ENCODE assay signal across 8 cellular contexts in the genomic region with DNA sequence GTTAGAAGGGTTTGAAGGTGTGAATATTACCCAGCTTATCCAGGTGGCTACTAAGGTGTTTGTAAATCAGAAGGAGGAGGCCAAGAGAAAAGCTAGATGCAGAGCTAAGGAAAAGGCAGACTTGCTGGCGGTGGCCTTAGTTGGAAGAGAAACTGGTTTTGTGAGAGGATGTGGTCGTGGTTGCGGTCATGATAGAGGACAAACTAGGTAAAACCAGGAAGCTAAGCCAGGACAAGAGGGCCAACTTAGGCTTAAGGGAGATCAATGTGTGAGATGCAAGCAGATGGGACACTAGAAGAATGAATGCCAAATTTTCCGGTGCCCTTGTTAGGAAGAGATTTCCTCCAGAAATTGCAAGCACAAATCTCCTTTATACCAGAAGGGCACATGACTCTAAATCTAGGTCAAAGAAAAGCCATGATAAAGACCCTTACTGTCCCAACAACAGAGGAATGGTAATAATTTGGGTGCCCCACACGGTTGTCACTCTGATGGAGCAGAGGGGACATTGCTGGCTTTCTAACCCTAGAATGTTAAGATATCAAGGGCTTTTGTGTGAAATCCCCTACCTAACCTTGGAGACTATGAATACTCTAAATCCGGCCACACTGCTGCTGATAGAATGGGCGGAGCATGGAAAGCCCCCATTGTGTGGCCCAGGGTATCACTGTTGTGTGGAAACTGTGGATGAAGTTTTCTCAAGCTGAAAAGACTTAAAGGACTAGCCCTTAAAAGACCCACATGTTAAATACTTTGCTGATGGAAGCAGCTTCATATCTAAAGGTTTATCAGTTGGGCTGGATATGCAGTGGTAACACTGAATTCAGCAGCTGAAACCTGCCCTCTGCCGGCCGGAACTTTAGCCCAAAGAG. TPM values are rescaled to one million over a fixed set of nuclear protein-coding genes. Genes with fewer than 3 reads are reported as not detected.
DNase-seq lines count a peak whose midpoint lies in the region; ATAC-seq, FAIRE-seq and TF ChIP-seq lines count a peak whose summit lies in the region.

No MANE protein-coding gene starts in this region.

- H3K36me3 ChIP-seq in GM12878 (ENCODE audit: control insufficient read depth in 2 of 2, insufficient read depth in 2 of 2, low read length in 1 of 2) (no peaks in the 10 kb centered on the region), tibial artery (no peaks in the 10 kb centered on the region)

- no peaks in the 10 kb centered on the region for H3K79me2 ChIP-seq in GM12878 (ENCODE audit: control insufficient read depth, insufficient read depth, low read length)

- TF ChIP-seq POLR2A in GM12878 (IDR thresholded peaks at IDR 0.05; ENCODE audit: low read depth, low read length): no peak

- 0 out of 4 replicates have a peak, but pooled peaks of 1 of the 2 experiments have one; percentile 47 for TF ChIP-seq EP300 in GM12878 (IDR thresholded peaks at IDR 0.05; ENCODE audit: borderline replicate concordance in 1 of 2, control insufficient read depth in 1 of 2, low read depth in 2 of 2, low read length in 2 of 2)

- intact Hi-C loops in GM12878 (cut with micrococcal nuclease; ENCODE audit: unreplicated experiment) (loop anchor here (1.0 to 5.0 kb wide), 9 partner anchors 44 to 477 kb away; a partner anchor contains a TSS), tibial artery (cut with DNase I; ENCODE audit: low total_unique reads) (no loop called here)

- 3% methylated on average over 9 of the region's 9 CpGs for WGBS in GM12878 (ENCODE audit: insufficient coverage, insufficient replicate concordance, low lambda C conversion rate, missing lambda C conversion rate)

- ATAC-seq in HG02852 (IDR thresholded peaks at IDR 0.05; ENCODE audit: unreplicated experiment) (peak; percentile 59), GM12878 (peak; percentile 86), GM19324 (IDR thresholded peaks at IDR 0.05; ENCODE audit: low FRiP score, unreplicated experiment) (no peak)

- peaks cover 8% of the 10 kb centered on the region for H3K36me3 Mint-ChIP-seq in stimulated activated naive CD8-positive, alpha-beta T cell treated with anti-CD3 and anti-CD28 coated beads, Interleukin-15, Interleukin-2, amounts not matched to agents 100 ng/mL and 50 ng/mL, for 24 hours (ENCODE audit: low read depth)

- H3K4me3 ChIP-seq in AG04450 (ENCODE audit: low read depth, low read length) (no peak overlapping the region), GM12878 (no peak overlapping the region), tibial artery (no peak overlapping the region)

- CTCF ChIA-PET in AG04450 (lab: Charles Lee) (interaction anchor here (0.7 to 1.8 kb wide), 2 partner anchors 11 to 71 kb away, joined by 3 to 6 read pairs; no protein-coding TSS in a partner anchor), GM12878 (lab: Yijun Ruan, JAX) (interaction anchor here (0.5 to 4.7 kb wide), 44 partner anchors 9 to 492 kb away, joined by 3 to 160 read pairs (median 5); a partner anchor contains a TSS)

- RAD21 ChIA-PET in GM12878 (lab: Charles Lee; ENCODE audit: unreplicated experiment): interaction anchor here (0.6 to 11.3 kb wide), 37 partner anchors 9 to 774 kb away, joined by 3 to 500 read pairs (median 6); no protein-coding TSS in a partner anchor

- peaks cover 38% of the 10 kb centered on the region for H3K4me1 Mint-ChIP-seq in stimulated activated naive CD8-positive, alpha-beta T cell treated with anti-CD3 and anti-CD28 coated beads, Interleukin-15, Interleukin-2, amounts not matched to agents 100 ng/mL and 50 ng/mL, for 24 hours (ENCODE audit: low read depth)

- H3K27ac Mint-ChIP-seq in stimulated activated naive CD8-positive, alpha-beta T cell treated with anti-CD3 and anti-CD28 coated beads, Interleukin-15, Interleukin-2, amounts not matched to agents 100 ng/mL and 50 ng/mL, for 24 hours: peak overlapping the region; percentile 6

- peak; percentile 95 for TF ChIP-seq RAD21 in GM12878 (IDR thresholded peaks at IDR 0.05; ENCODE audit: insufficient read depth, low read depth, low read length)

- BruUV-seq in GM12878 (replicated peaks; lab: Mats Ljungman, UMichigan): TSS peak; percentile 96

- DNase-seq in AG04450 (ENCODE audit: low read depth, low spot score) (no peak), NOMO-1 (lab: John Stamatoyannopoulos, UW; ENCODE audit: unreplicated experiment in 2 of 2) (peak; percentile 68 to 78), GM12878 (ENCODE audit: low read depth, low spot score) (peak; percentile 85), tibial artery (no peak)

- no peaks in the 10 kb centered on the region for H4K20me1 ChIP-seq in GM12878 (ENCODE audit: control insufficient read depth, insufficient read depth)

- H3K27ac ChIP-seq in AG04450 (ENCODE audit: low read depth, low read length) (no peak overlapping the region), GM12878 (ENCODE audit: control insufficient read depth, insufficient read depth) (peak overlapping the region; percentile 93), tibial artery (no peak overlapping the region)

- H2AFZ ChIP-seq in GM12878 (ENCODE audit: control insufficient read depth, low read depth, low read length): no peak overlapping the region; the same call in 1 of the 2 replicates

- H3K4me3 Mint-ChIP-seq in stimulated activated naive CD8-positive, alpha-beta T cell treated with anti-CD3 and anti-CD28 coated beads, Interleukin-15, Interleukin-2, amounts not matched to agents 100 ng/mL and 50 ng/mL, for 24 hours: peak overlapping the region; percentile 3

- H3K9me3 ChIP-seq in AG04450 (ENCODE audit: control insufficient read depth, insufficient read depth, low read length) (peaks cover 4% of the 10 kb centered on the region; the same call in 1 of the 2 replicates), GM12878 (replicated peaks; ENCODE audit: control insufficient read depth, insufficient read depth, low read length) (peaks cover 37% of the 10 kb centered on the region), tibial artery (no peaks in the 10 kb centered on the region)

- TF ChIP-seq CTCF in AG04450 (IDR thresholded peaks at IDR 0.05; ENCODE audit: low read depth, low read length) (peak; percentile 25; the same call in 1 of the 2 replicates), GM12874 (IDR thresholded peaks at IDR 0.05; ENCODE audit: insufficient read depth, low read depth, low read length) (peak; percentile 61), GM12878 (IDR thresholded peaks at IDR 0.05 in 2 of 3, conservative IDR thresholded peaks at IDR 0.05 in 1 of 3; ENCODE audit: control insufficient read depth in 2 of 3, extremely low read depth in 1 of 3, insufficient read depth in 1 of 3, low read depth in 3 of 3, low read length in 3 of 3) (peak; percentile 57 to 81 (median 58)), tibial artery (IDR thresholded peaks at IDR 0.05) (no peak)

- POLR2A ChIA-PET in AG04450 (lab: Yijun Ruan, JAX): no interaction called here
- POLR2A ChIA-PET in GM12878 (lab: Charles Lee): interaction anchor here (0.6 to 3.4 kb wide), 22 partner anchors 10 to 492 kb away, joined by 3 to 62 read pairs (median 6); no protein-coding TSS in a partner anchor

- H3K9ac ChIP-seq in GM12878 (ENCODE audit: control insufficient read depth, insufficient read depth, low read length): peak overlapping the region; percentile 32

- peaks cover 15% of the 10 kb centered on the region for H3K9me3 Mint-ChIP-seq in stimulated activated naive CD8-positive, alpha-beta T cell treated with anti-CD3 and anti-CD28 coated beads, Interleukin-15, Interleukin-2, amounts not matched to agents 100 ng/mL and 50 ng/mL, for 24 hours

- H3K27me3 ChIP-seq in AG04450 (ENCODE audit: control insufficient read depth, insufficient read depth, low read length) (peaks cover 5% of the 10 kb centered on the region), GM12878 (replicated peaks in 1 of 2; ENCODE audit: control insufficient read depth in 2 of 2, insufficient read depth in 2 of 2, low read length in 1 of 2) (no peaks in the 10 kb centered on the region), tibial artery (no peaks in the 10 kb centered on the region)

- peaks cover 37% of the 10 kb centered on the region for H3K4me1 ChIP-seq in GM12878 (ENCODE audit: control insufficient read depth, insufficient read depth, low read length)
- no peaks in the 10 kb centered on the region for H3K4me1 ChIP-seq in tibial artery

- in situ Hi-C loops in GM12878 (cut with MboI): loop anchor here (5.0 kb wide), 2 partner anchors 63 to 147 kb away; no protein-coding TSS in a partner anchor

- H3K27me3 Mint-ChIP-seq in stimulated activated naive CD8-positive, alpha-beta T cell treated with anti-CD3 and anti-CD28 coated beads, Interleukin-15, Interleukin-2, amounts not matched to agents 100 ng/mL and 50 ng/mL, for 24 hours: peaks cover 22% of the 10 kb centered on the region

- SMC1A ChIA-PET in GM12878 (lab: Charles Lee; ENCODE audit: uncharacterized antibody, unreplicated experiment): interaction anchor here (0.6 to 9.7 kb wide), 50 partner anchors 9 to 810 kb away, joined by 3 to 293 read pairs (median 6); no protein-coding TSS in a partner anchor

- H3K4me2 ChIP-seq in GM12878 (ENCODE audit: control insufficient read depth, insufficient read depth): peak overlapping the region; percentile 19

- FAIRE-seq in GM12878 (lab: Jason Lieb, UNC): peak; percentile 95

RNA-seq across cellular contexts. Expression of a gene that starts 7.8 kb away (rescaled TPM):
- not detected in 2 replicates for polyA plus RNA-seq in AG04450 (2011; rRNA removed)
- not detected in 2 replicates for polyA minus RNA-seq in AG04450 (2011; rRNA and poly(A)+ RNA removed)
- total RNA-seq in GM12878 (2013; cell fraction: nucleolus; rRNA removed): not detected in 2 replicates
- 0.06 and 0.16 TPM in 2 replicates for total RNA-seq in GM12878 (2014; rRNA removed)
- total RNA-seq in GM12878 (2014; rRNA removed; fragmentation: Illumina TruSeq; extraction: Trizol): 0.14 and 0.18 TPM in 2 replicates
- 0.08 and 0.18 TPM in 2 replicates for total RNA-seq in GM12878 (2021)
- polyA plus RNA-seq in GM12878 (2011; ENCODE audit: low read depth): not detected
- polyA plus RNA-seq in GM12878 (2011; rRNA removed): 0.05 and 0.09 TPM in 2 replicates
- 0.01 TPM in 1 of 2 replicates, not detected in the other for polyA plus RNA-seq in GM12878 (2011; cell fraction: cytosol; rRNA removed)
- polyA plus RNA-seq in GM12878 (2011; cell fraction: nucleus; rRNA removed): not detected in 2 replicates
- polyA plus RNA-seq in GM12878 (2012): 0.20 and 0.28 TPM in 2 replicates
- polyA plus RNA-seq in GM12878 (2014; fragmentation: Illumina TruSeq; extraction: Trizol): 0.09 TPM in 1 of 2 replicates, not detected in the other
- under 1 TPM in 1 of 2 experiments, not detected in 1; 0.22 TPM for polyA plus RNA-seq in GM12878 (2014; fragmentation: Nextera tagmentation; extraction: Ambion mirVana)
- polyA plus RNA-seq in GM12878 (2014; rRNA removed): 0.05 and 0.06 TPM in 2 replicates
- not detected for polyA plus RNA-seq in GM12878 (2016; fragmentation: Nextera tagmentation; extraction: Ambion mirVana)
- not detected in 2 replicates for polyA minus RNA-seq in GM12878 (2011; rRNA and poly(A)+ RNA removed)
- polyA minus RNA-seq in GM12878 (2011; cell fraction: cytosol; rRNA and poly(A)+ RNA removed): not detected in 2 replicates
- not detected in 2 replicates for polyA minus RNA-seq in GM12878 (2011; cell fraction: nucleus; rRNA and poly(A)+ RNA removed)

RNA-seq across cellular contexts. Expression of a gene that starts 53.6 kb away (rescaled TPM):
- polyA plus RNA-seq in AG04450 (2011; rRNA removed): 28.4 and 36.3 TPM in 2 replicates
- 19.5 and 22.7 TPM in 2 replicates for polyA minus RNA-seq in AG04450 (2011; rRNA and poly(A)+ RNA removed)
- total RNA-seq in GM12878 (2013; cell fraction: nucleolus; rRNA removed): 290 and 314 TPM in 2 replicates
- total RNA-seq in GM12878 (2014; rRNA removed): 121 and 148 TPM in 2 replicates
- total RNA-seq in GM12878 (2014; rRNA removed; fragmentation: Illumina TruSeq; extraction: Trizol): 159 and 161 TPM in 2 replicates
- total RNA-seq in GM12878 (2021): 89.0 and 95.4 TPM in 2 replicates
- 72.9 TPM for polyA plus RNA-seq in GM12878 (2011; ENCODE audit: low read depth)
- 258 and 363 TPM in 2 replicates for polyA plus RNA-seq in GM12878 (2011; rRNA removed)
- polyA plus RNA-seq in GM12878 (2011; cell fraction: cytosol; rRNA removed): 78.2 and 88.9 TPM in 2 replicates
- 69.4 and 105 TPM in 2 replicates for polyA plus RNA-seq in GM12878 (2011; cell fraction: nucleus; rRNA removed)
- polyA plus RNA-seq in GM12878 (2012): 102 and 129 TPM in 2 replicates
- polyA plus RNA-seq in GM12878 (2014; fragmentation: Illumina TruSeq; extraction: Trizol): 155 and 200 TPM in 2 replicates
- 100 to 1,000 TPM; 182 to 296 TPM for polyA plus RNA-seq in GM12878 (2014; fragmentation: Nextera tagmentation; extraction: Ambion mirVana)
- polyA plus RNA-seq in GM12878 (2014; rRNA removed): 96.0 and 113 TPM in 2 replicates
- 10 to 100 TPM; 95.2 to 99.1 TPM for polyA plus RNA-seq in GM12878 (2016; fragmentation: Nextera tagmentation; extraction: Ambion mirVana)
- 81.9 and 114 TPM in 2 replicates for polyA minus RNA-seq in GM12878 (2011; rRNA and poly(A)+ RNA removed)
- polyA minus RNA-seq in GM12878 (2011; cell fraction: cytosol; rRNA and poly(A)+ RNA removed): 53.1 and 61.7 TPM in 2 replicates
- polyA minus RNA-seq in GM12878 (2011; cell fraction: nucleus; rRNA and poly(A)+ RNA removed): 99.3 and 99.9 TPM in 2 replicates

Comparison
In these comparisons a context has a peak if more than half of its experiments do, and no peak if none do; other contexts are left out.
1. DNase-seq: peak in NOMO-1 (2 of 2) and GM12878 (single experiment); none in AG04450 (single experiment) and tibial artery (0 of 2).
2. CTCF ChIP-seq: peak in AG04450 (single experiment), GM12874 (single experiment) and GM12878 (3 of 3); none in tibial artery (0 of 2).